In the genomic region with DNA sequence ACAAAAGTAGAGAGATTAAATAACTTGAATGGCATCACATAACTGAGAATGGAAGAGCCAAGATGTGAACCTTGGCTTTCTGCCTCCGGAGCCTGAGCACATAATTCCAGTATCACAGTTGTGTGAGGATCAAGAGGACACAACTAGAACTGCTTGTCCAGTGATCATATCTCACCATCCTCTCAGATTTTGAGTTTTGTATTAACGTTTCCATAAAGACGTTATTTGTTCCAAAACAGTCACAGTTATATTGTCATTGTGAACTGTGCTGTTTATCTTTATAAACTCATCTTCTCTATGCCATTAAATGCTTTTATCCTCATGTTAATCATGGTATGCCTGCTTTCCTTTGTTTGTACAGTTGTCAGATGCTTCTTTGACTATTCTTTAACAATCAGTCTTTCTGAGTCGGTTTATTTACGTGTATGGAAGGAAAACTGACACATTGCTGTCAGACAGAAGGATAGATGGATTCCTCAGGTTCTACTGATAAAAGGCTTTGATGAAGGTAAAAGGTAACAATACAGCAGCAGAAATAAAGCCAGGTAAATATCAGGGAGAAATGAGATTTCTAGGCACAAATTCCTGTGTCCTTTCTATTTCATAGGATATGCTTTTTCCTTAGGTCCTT, we compare ENCODE assay signal across 33 cellular contexts.
"Had no signal": no experiment of that assay in that cellular context is flagged by ENCODE, and none has a peak within 500 bp of the region (broad histone marks: within the 10 kb centered on the region; RNA-seq: fewer than 3 reads in every experiment).

No MANE protein-coding gene starts in this region.

- FAIRE-seq: bronchial epithelial cell, TTC549 had no signal

- H3K4me3 ChIP-seq: ascending aorta, cardiac muscle cell had no signal

- H3K36me3 ChIP-seq: ascending aorta, cardiac muscle cell, WERI-Rb-1 had no signal

- H3K27ac ChIP-seq: ascending aorta, cardiac muscle cell, WERI-Rb-1 had no signal

- ATAC-seq: activated CD4-positive, alpha-beta T cell treated with anti-CD3 and anti-CD28 coated beads for 36 hours; activated CD4-positive, CD25-positive, alpha-beta regulatory T cell treated with anti-CD3 and anti-CD28 coated beads, Interleukin-2, amount 50 U/mL, for 24 hours; activated CD8-positive, alpha-beta memory T cell treated with anti-CD3 and anti-CD28 coated beads, Interleukin-2, amount 10 ng/mL, durations not matched to agents 7 days and 5 days; activated CD8-positive, alpha-beta T cell treated with anti-CD3 and anti-CD28 coated beads, Interleukin-2, amount 10 ng/mL, durations not matched to agents 7 days and 5 days; activated naive CD8-positive, alpha-beta T cell treated with anti-CD3 and anti-CD28 coated beads, Interleukin-2, amount 50 U/mL, for 24 hours; WTC11 had no signal

- H3K9me3 ChIP-seq: ascending aorta had no signal

- H3K4me1 ChIP-seq: ascending aorta had no signal

- DNase-seq: activated CD4-positive, alpha-beta memory T cell treated with anti-CD3 and anti-CD28 coated beads, Interleukin-2, amount 10 ng/mL, durations not matched to agents 7 days and 5 days; activated CD4-positive, alpha-beta T cell treated with anti-CD3 and anti-CD28 coated beads for 1 hour; activated CD4-positive, alpha-beta T cell treated with anti-CD3 and anti-CD28 coated beads for 36 hours; activated CD4-positive, alpha-beta T cell treated with anti-CD3 and anti-CD28 coated beads for 48 hours; activated CD4-positive, alpha-beta T cell treated with anti-CD3 and anti-CD28 coated beads, Interleukin-2, amount 10 ng/mL, durations not matched to agents 7 days and 5 days; activated CD4-positive, alpha-beta T cell treated with anti-CD3 and anti-CD28 coated beads, Interleukin-2, amount 50 U/mL, for 48 hours; activated CD4-positive, CD25-positive, alpha-beta regulatory T cell; activated CD8-positive, alpha-beta memory T cell treated with anti-CD3 and anti-CD28 coated beads for 24 hours; activated CD8-positive, alpha-beta memory T cell treated with anti-CD3 and anti-CD28 coated beads, Interleukin-2, amount 10 ng/mL, durations not matched to agents 7 days and 5 days; activated CD8-positive, alpha-beta memory T cell treated with anti-CD3 and anti-CD28 coated beads, Interleukin-2, amount 50 U/mL, for 48 hours; activated CD8-positive, alpha-beta T cell treated with anti-CD3 and anti-CD28 coated beads, Interleukin-2, amount 10 ng/mL, durations not matched to agents 7 days and 5 days; activated effector memory CD4-positive, alpha-beta T cell treated with Interleukin-2 at 50 U/mL for 16 hours; activated gamma-delta T cell; activated naive CD4-positive, alpha-beta T cell treated with anti-CD3 and anti-CD28 coated beads, Interleukin-2, amount 10 ng/mL, durations not matched to agents 7 days and 5 days; activated naive CD4-positive, alpha-beta T cell treated with Interleukin-2 at 50 U/mL for 16 hours; activated naive CD8-positive, alpha-beta T cell treated with anti-CD3 and anti-CD28 coated beads, Interleukin-2, amount 10 ng/mL, durations not matched to agents 7 days and 5 days; activated naive CD8-positive, alpha-beta T cell treated with anti-CD3 and anti-CD28 coated beads, Interleukin-2, amount 50 U/mL, for 24 hours; activated T-cell treated with anti-CD3 and anti-CD28 coated beads, Interleukin-2, amount 50 U/mL, for 24 hours; activated T-cell treated with anti-CD3 and anti-CD28 coated beads, Interleukin-2, amount 50 U/mL, for 48 hours; amygdala; anterior cingulate cortex; caudate nucleus; cerebellar nuclear complex; T-helper 1 cell; T-helper 2 cell; T-helper 9 cell; WERI-Rb-1 had no signal

- H3K27me3 ChIP-seq: ascending aorta, cardiac muscle cell had no signal
